Comparison of ENCODE assay signal across 17 cellular contexts in the genomic region with DNA sequence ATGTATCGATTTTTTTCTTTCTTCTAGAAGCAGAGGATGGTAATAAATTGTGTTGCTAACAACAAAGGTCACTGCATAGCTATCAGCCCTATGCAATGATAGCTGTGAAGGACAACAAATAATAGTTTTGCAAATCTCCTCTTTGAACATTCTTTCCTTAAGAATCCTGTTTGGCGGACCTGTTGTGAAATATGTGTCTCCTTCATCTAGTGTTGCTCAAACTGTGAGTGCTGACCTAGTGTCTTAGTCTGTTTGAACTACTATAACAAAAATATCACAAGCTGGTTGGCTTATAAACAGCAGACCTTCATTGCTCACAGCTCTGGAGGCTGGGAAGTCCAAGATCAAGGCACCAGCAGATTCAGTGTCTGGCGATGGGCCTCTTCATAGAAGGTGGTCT. TPM values are rescaled to one million over a fixed set of nuclear protein-coding genes. Genes with fewer than 3 reads are reported as not detected.
DNase-seq lines count a peak whose midpoint lies in the region; FAIRE-seq and TF ChIP-seq lines count a peak whose summit lies in the region.
"Had no signal": no experiment of that assay in that cellular context is flagged by ENCODE, and none has a peak within 500 bp of the region (broad histone marks: within the 10 kb centered on the region; RNA-seq: fewer than 3 reads in every experiment).

No MANE protein-coding gene starts in this region.

- no peak overlapping the region for H3K4ac ChIP-seq in trophoblast cell (ENCODE audit: low read depth, low read length)

- H3K79me2 ChIP-seq in astrocyte (ENCODE audit: insufficient read depth, low read length) = no peaks in the 10 kb centered on the region
- H3K79me2 ChIP-seq in trophoblast cell (ENCODE audit: control insufficient read depth, insufficient read depth, low read length, poor library complexity) = no peaks in the 10 kb centered on the region

- H3K9me3 Mint-ChIP-seq in astrocyte (ENCODE audit: unreplicated experiment) = peaks cover 5% of the 10 kb centered on the region
- no peaks in the 10 kb centered on the region for H3K9me3 Mint-ChIP-seq in immature natural killer cell

- no peak overlapping the region for H3K18ac ChIP-seq in trophoblast cell (ENCODE audit: low read length)

- no peak overlapping the region for H3K4me3 Mint-ChIP-seq in astrocyte (ENCODE audit: unreplicated experiment)
- H3K4me3 Mint-ChIP-seq in immature natural killer cell = no peak overlapping the region
- H3K4me3 Mint-ChIP-seq: B cell had no signal

- no peaks in the 10 kb centered on the region for H4K20me1 ChIP-seq in astrocyte (ENCODE audit: insufficient read depth, low read length)

- H4K91ac ChIP-seq in trophoblast cell (ENCODE audit: low read depth, low read length) = no peak overlapping the region

- no peak overlapping the region for H2BK12ac ChIP-seq in trophoblast cell (ENCODE audit: low read length)

- H2AFZ ChIP-seq in astrocyte (ENCODE audit: low read depth, low read length) (no peak overlapping the region), trophoblast cell (ENCODE audit: insufficient read depth, low read length, poor library complexity) (no peak overlapping the region)
- H2AFZ ChIP-seq: PC-9 had no signal

- peaks cover 48% of the 10 kb centered on the region for H3K4me1 ChIP-seq in astrocyte (ENCODE audit: insufficient read depth, low read length)
- H3K4me1 ChIP-seq in trophoblast cell (ENCODE audit: control insufficient read depth in 1 of 2, insufficient read depth in 2 of 2, low read length in 2 of 2) = peaks cover 5 to 6% of the 10 kb centered on the region in 2 experiments
- peaks cover 42% of the 10 kb centered on the region for H3K4me1 ChIP-seq in SJCRH30

- no peak overlapping the region for H2AK5ac ChIP-seq in trophoblast cell (ENCODE audit: low read length)

- TF ChIP-seq CTCF in astrocyte (IDR thresholded peaks at IDR 0.05; ENCODE audit: insufficient read depth, low read depth, low read length) = no peak
- TF ChIP-seq CTCF in fibroblast of mammary gland (conservative IDR thresholded peaks at IDR 0.05; ENCODE audit: control insufficient read depth, insufficient read depth, low read depth, low read length) = no peak

- no peak overlapping the region for H3K27ac Mint-ChIP-seq in astrocyte (ENCODE audit: unreplicated experiment)
- no peak overlapping the region for H3K27ac Mint-ChIP-seq in immature natural killer cell
- H3K27ac Mint-ChIP-seq: B cell had no signal

- no peak overlapping the region for H4K8ac ChIP-seq in trophoblast cell (ENCODE audit: low read depth, low read length)

- WGBS in trophoblast cell (ENCODE audit: extremely low coverage, insufficient coverage, insufficient read length) = no CpG with 5 or more reads among the region's 3 CpGs

- no peak overlapping the region for H4K12ac ChIP-seq in trophoblast cell (ENCODE audit: low read depth, low read length)

- H3K36me3 Mint-ChIP-seq in astrocyte (ENCODE audit: low read depth, unreplicated experiment) = no peaks in the 10 kb centered on the region
- H3K36me3 Mint-ChIP-seq in immature natural killer cell = no peaks in the 10 kb centered on the region

- DNase-seq in HCEC 1CT (peak; percentile 47), astrocyte (ENCODE audit: low read depth) (no peak), fibroblast of mammary gland (ENCODE audit: low read depth) (peak; percentile 70), trophoblast cell (peak; percentile 73 to 92), RPMI8226 (no peak), SJCRH30 (no peak), kidney tubule cell (ENCODE audit: low spot score) (no peak), immature natural killer cell (no peak)
- DNase-seq: DMS79 treated with DMSO at 0.1 percent for 48 hours, NCI-H1092, NCI-H1436 treated with DMSO at 0.1 percent for 48 hours, NCI-H2029 treated with DMSO at 0.1 percent for 48 hours, NCI-H2171, NCI-H526, PC-9 had no signal

- H3K4me1 Mint-ChIP-seq in astrocyte (ENCODE audit: low read depth, unreplicated experiment) = peaks cover 47% of the 10 kb centered on the region
- peaks cover 5 to 8% of the 10 kb centered on the region in 2 donors for H3K4me1 Mint-ChIP-seq in immature natural killer cell

- no peaks in the 10 kb centered on the region for H3K27me3 ChIP-seq in astrocyte (ENCODE audit: insufficient read depth, low read length)
- no peaks in the 10 kb centered on the region for H3K27me3 ChIP-seq in trophoblast cell (ENCODE audit: insufficient read depth, low read length)
- H3K27me3 ChIP-seq in SJCRH30 = no peaks in the 10 kb centered on the region

- no peak for FAIRE-seq in astrocyte (lab: Jason Lieb, UNC)
- FAIRE-seq: H1 had no signal

- H3K14ac ChIP-seq in trophoblast cell (ENCODE audit: low read length) = no peak overlapping the region

- H2BK120ac ChIP-seq in trophoblast cell (ENCODE audit: insufficient read depth, low read length, poor library complexity) = no peak overlapping the region

- H2BK5ac ChIP-seq in trophoblast cell (ENCODE audit: low read depth, low read length, poor library complexity) = no peak overlapping the region

- H3K4me2 ChIP-seq in astrocyte (ENCODE audit: low read length) (no peak overlapping the region), trophoblast cell (ENCODE audit: low read length) (no peak overlapping the region)

- no peak overlapping the region for H3K9ac ChIP-seq in astrocyte (ENCODE audit: low read length)
- no peak overlapping the region for H3K9ac ChIP-seq in trophoblast cell (ENCODE audit: low read length)

- H3K9me3 ChIP-seq in astrocyte (ENCODE audit: insufficient read depth, low read depth, low read length) = no peaks in the 10 kb centered on the region
- no peaks in the 10 kb centered on the region for H3K9me3 ChIP-seq in trophoblast cell (ENCODE audit: insufficient read depth, low read depth, low read length)
- H3K9me3 ChIP-seq in SJCRH30 (replicated peaks) = no peaks in the 10 kb centered on the region

- no peaks in the 10 kb centered on the region for H3K36me3 ChIP-seq in astrocyte (ENCODE audit: insufficient read depth, low read length)
- H3K36me3 ChIP-seq in trophoblast cell (ENCODE audit: control insufficient read depth in 1 of 2, insufficient read depth in 2 of 2, low read length in 2 of 2) = no peaks in the 10 kb centered on the region
- no peaks in the 10 kb centered on the region for H3K36me3 ChIP-seq in SJCRH30

- no peaks in the 10 kb centered on the region for H3K79me1 ChIP-seq in trophoblast cell (ENCODE audit: low read length)

- no peak overlapping the region for H3K4me3 ChIP-seq in astrocyte (ENCODE audit: insufficient read depth, low read depth, low read length)
- H3K4me3 ChIP-seq in fibroblast of mammary gland (ENCODE audit: control insufficient read depth, low read depth, low read length) = no peak overlapping the region
- H3K4me3 ChIP-seq in trophoblast cell (ENCODE audit: low read depth, low read length) = no peak overlapping the region
- no peak overlapping the region for H3K4me3 ChIP-seq in SJCRH30
- H3K4me3 ChIP-seq: PC-9 had no signal

- no peak overlapping the region for H3K23ac ChIP-seq in trophoblast cell (ENCODE audit: low read length)

- H3K27me3 Mint-ChIP-seq in astrocyte (ENCODE audit: low read depth, unreplicated experiment) (no peaks in the 10 kb centered on the region), immature natural killer cell (ENCODE audit: low read depth in 3 of 3) (peaks cover 0 to 3% (median 3%) of the 10 kb centered on the region in 3 donors)

- peak overlapping the region; percentile 94 for H3K27ac ChIP-seq in astrocyte (ENCODE audit: low read depth, low read length)
- H3K27ac ChIP-seq in trophoblast cell (ENCODE audit: low read depth, low read length) = no peak overlapping the region
- no peak overlapping the region for H3K27ac ChIP-seq in SJCRH30
- H3K27ac ChIP-seq: PC-9 had no signal

RNA-seq across cellular contexts. Expression of gene CAV1, which starts 53.7 kb away (rescaled TPM):
- 384 and 472 TPM in 2 replicates for total RNA-seq in astrocyte
- 24.4 and 26.2 TPM in 2 replicates for polyA plus RNA-seq in trophoblast cell (2013)
- total RNA-seq in SJCRH30 (2014; rRNA removed; shearing (Covaris generic)) = 22.2 and 23.7 TPM in 2 replicates
- 1 to 10 TPM in 1 of 3 donors, under 1 TPM in 1, not detected in 1; 0.53 to 2.2 TPM for polyA plus RNA-seq in immature natural killer cell

Comparison
In these comparisons a context has a peak if more than half of its experiments do, and no peak if none do; other contexts are left out.
1. DNase-seq: peak in HCEC 1CT (single experiment), fibroblast of mammary gland (single experiment) and trophoblast cell (2 of 2); none in astrocyte (single experiment), RPMI8226 (single experiment), SJCRH30 (0 of 2), kidney tubule cell (single experiment) and immature natural killer cell (0 of 3).
2. RNA of gene CAV1, which starts 53.7 kb away (total RNA-seq): 384 to 472 TPM in astrocyte; 22.2 to 23.7 TPM in SJCRH30; every median in the first group is over 10 times any median in the second.